27 cellular contexts compared by ENCODE assay signal in the genomic region with DNA sequence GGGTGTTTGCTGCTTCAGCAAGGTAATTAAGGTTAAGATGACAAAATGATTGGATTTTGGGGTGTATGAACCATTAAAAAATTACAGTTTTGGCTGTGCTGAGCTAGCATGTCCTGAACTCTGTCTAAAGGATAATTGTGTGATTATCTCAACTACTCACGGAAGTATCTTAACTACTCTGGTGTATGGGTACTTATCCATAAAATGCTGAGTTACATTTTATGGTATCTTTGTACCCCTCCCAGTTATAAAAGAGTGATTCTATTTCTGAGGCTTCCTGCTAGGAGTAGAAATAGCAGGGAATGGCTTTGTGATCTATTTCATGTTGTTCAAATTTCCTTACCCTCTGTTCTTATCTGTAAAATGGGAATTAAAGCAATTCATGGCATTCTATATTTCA. TPM values are rescaled to one million over a fixed set of nuclear protein-coding genes. Genes with fewer than 3 reads are reported as not detected.
A peak's percentile ranks its signal among the peaks of the same experiment; 100 is the strongest.
DNase-seq lines count a peak whose midpoint lies in the region; ATAC-seq and TF ChIP-seq lines count a peak whose summit lies in the region.
"Had no signal": no experiment of that assay in that cellular context is flagged by ENCODE, and none has a peak within 500 bp of the region (broad histone marks: within the 10 kb centered on the region; RNA-seq: fewer than 3 reads in every experiment).

No MANE protein-coding gene starts in this region.

- H3K27me3 ChIP-seq in colonic mucosa (no peaks in the 10 kb centered on the region), mucosa of rectum (ENCODE audit: control insufficient read depth in 2 of 2, insufficient read depth in 2 of 2, low read length in 2 of 2) (no peaks in the 10 kb centered on the region), transverse colon (no peaks in the 10 kb centered on the region)
- H3K27me3 ChIP-seq: BLaER1 treated with 17β-estradiol and CSF1 and Interleukin-3, amounts not matched to agents 10 nM and 100 nM had no signal

- no peak for TF ChIP-seq CTCF in colonic mucosa (IDR thresholded peaks at IDR 0.05)
- TF ChIP-seq CTCF in transverse colon (IDR thresholded peaks at IDR 0.05) = no peak

- no peaks in the 10 kb centered on the region for H3K36me3 ChIP-seq in colonic mucosa
- no peaks in the 10 kb centered on the region for H3K36me3 ChIP-seq in mucosa of rectum (ENCODE audit: control insufficient read depth in 2 of 2, insufficient read depth in 2 of 2, low read length in 2 of 2)
- no peaks in the 10 kb centered on the region for H3K36me3 ChIP-seq in transverse colon
- H3K36me3 ChIP-seq: BLaER1 treated with 17β-estradiol and CSF1 and Interleukin-3, amounts not matched to agents 10 nM and 100 nM had no signal

- H3K4me3 ChIP-seq in colonic mucosa (no peak overlapping the region), mucosa of rectum (ENCODE audit: low read length in 2 of 2) (no peak overlapping the region), transverse colon (no peak overlapping the region)
- H3K4me3 ChIP-seq: BLaER1 treated with 17β-estradiol and CSF1 and Interleukin-3, amounts not matched to agents 10 nM and 100 nM; GM12878 had no signal

- H3K27ac ChIP-seq in colonic mucosa = peak overlapping the region; percentile 48
- peak overlapping the region; percentile 44 to 60 for H3K27ac ChIP-seq in mucosa of rectum (ENCODE audit: low read depth in 2 of 2, low read length in 2 of 2)
- H3K27ac ChIP-seq in transverse colon = peak overlapping the region; percentile 47 to 70 (median 65)
- H3K27ac ChIP-seq: BLaER1 treated with 17β-estradiol and CSF1 and Interleukin-3, amounts not matched to agents 10 nM and 100 nM; C4-2B had no signal

- H3K9me3 ChIP-seq in colonic mucosa (no peaks in the 10 kb centered on the region), mucosa of rectum (ENCODE audit: control insufficient read depth in 2 of 2, low read length in 2 of 2) (no peaks in the 10 kb centered on the region), transverse colon (no peaks in the 10 kb centered on the region)

- WGBS in transverse colon (ENCODE audit: low coverage in 1 of 2), 2 donors = 61% methylated on average over 1 of the region's 1 CpG; no CpG with 5 or more reads in 1 of the 2 donors

- intact Hi-C loops in colonic mucosa (cut with DNase I) = no loop called here
- intact Hi-C loops in left colon (cut with DNase I, micrococcal nuclease) = no loop called here
- intact Hi-C loops in transverse colon (cut with DNase I; ENCODE audit: low total_unique reads) = no loop called here

- no peak for TF ChIP-seq POLR2A in transverse colon (IDR thresholded peaks at IDR 0.05)

- H3K4me1 ChIP-seq in colonic mucosa (no peaks in the 10 kb centered on the region), mucosa of rectum (ENCODE audit: control insufficient read depth in 2 of 2, insufficient read depth in 2 of 2, low read length in 2 of 2) (peaks cover 5 to 6% of the 10 kb centered on the region in 2 donors), transverse colon (peaks cover 5 to 10% (median 8%) of the 10 kb centered on the region in 4 donors)
- H3K4me1 ChIP-seq: BLaER1 treated with 17β-estradiol and CSF1 and Interleukin-3, amounts not matched to agents 10 nM and 100 nM had no signal

- DNase-seq in colonic mucosa (no peak), left colon (no peak), transverse colon (no peak), HCEC 1CT (no peak)
- DNase-seq: 8988T; ACHN; CD4-positive, alpha-beta T cell; CD8-positive, alpha-beta memory T cell; COR-L47; DMS 273 treated with DMSO at 0.1 percent for 48 hours; DMS153; DMS53; DMS79; DND-41; EL; GDM1 had no signal

- in situ Hi-C loops in transverse colon (cut with MboI; ENCODE audit: low pct_ligation_motif_present in 1 of 4, low pct_unique_long_range_greater_than_20kb in 1 of 4, low sequenced_read_pairs in 3 of 4) = no loop called here

- ATAC-seq in left colon (peak; percentile 99), GM21576 (IDR thresholded peaks at IDR 0.05; ENCODE audit: unreplicated experiment) (no peak), GM21786 (IDR thresholded peaks at IDR 0.05; ENCODE audit: unreplicated experiment) (no peak), HG03139 (IDR thresholded peaks at IDR 0.05; ENCODE audit: unreplicated experiment) (no peak)
- ATAC-seq: GM12878 had no signal

- H3K9ac ChIP-seq in colonic mucosa (ENCODE audit: low read depth in 2 of 2, low read length in 2 of 2) (peak overlapping the region in 1 of 2 donors; percentile 27), mucosa of rectum (ENCODE audit: low read depth in 1 of 2, low read length in 2 of 2) (no peak overlapping the region)
- H3K9ac ChIP-seq: BLaER1 treated with 17β-estradiol and CSF1 and Interleukin-3, amounts not matched to agents 10 nM and 100 nM had no signal

- TF ChIP-seq EP300 in transverse colon (IDR thresholded peaks at IDR 0.05; ENCODE audit: low read depth) = no peak

RNA-seq across cellular contexts. Expression of a gene that starts 22.6 kb away (rescaled TPM):
- 1 to 10 TPM; 5.6 to 6.8 TPM for total RNA-seq in colonic mucosa
- 10 to 100 TPM in 1 of 2 donors, 1 to 10 TPM in 1; 4.9 to 24.3 TPM for total RNA-seq in left colon
- total RNA-seq in transverse colon = 10 to 100 TPM in 2 of 4 donors, 1 to 10 TPM in 1, not detected in 1; 1.1 to 17.2 (median 16.2) TPM
- total RNA-seq: A673; B cell; CD4-positive, alpha-beta T cell; Daoy; G401 had no signal

RNA-seq across cellular contexts. Expression of a gene that starts 56.4 kb away (rescaled TPM):
- total RNA-seq in colonic mucosa (1 to 10 TPM in 1 of 2 donors, under 1 TPM in 1; 0.16 to 1.9 TPM), left colon (1 to 10 TPM in 1 of 2 donors, under 1 TPM in 1; 0.76 to 3.9 TPM), transverse colon (1 to 10 TPM; 2.6 to 9.7 (median 8.2) TPM)
- total RNA-seq: A673; B cell; CD4-positive, alpha-beta T cell; CD8-positive, alpha-beta memory T cell; Daoy; G401; GM12878 had no signal
